ENCODE assay signal across 8 cellular contexts in genomic region chr19:39480337-39481228, GRCh38. TPM values are rescaled to one million over a fixed set of nuclear protein-coding genes. Genes with fewer than 3 reads are reported as not detected.
DNase-seq lines count a peak whose midpoint lies in the region; ATAC-seq, FAIRE-seq and TF ChIP-seq lines count a peak whose summit lies in the region.

Gene TIMM50 (plus strand): TSS chr19:39480838. CDS start chr19:39480854, 16 bp downstream.

- DNase-seq in AG20443 (ENCODE audit: low spot score): peak; percentile 97
- DNase-seq in NCI-H510A treated with DMSO at 0.1 percent for 48 hours (lab: John Stamatoyannopoulos, UW): peak; percentile 97
- DNase-seq in activated CD4-positive, alpha-beta T cell treated with anti-CD3 and anti-CD28 coated beads for 1 hour: peak; percentile 94
- DNase-seq in cerebellum (ENCODE audit: low spot score): peak; percentile 96
- DNase-seq in kidney: peak; percentile 98
- peak; percentile 92 to 98 for DNase-seq in stimulated activated CD4-positive, alpha-beta T cell treated with anti-CD3 and anti-CD28 coated beads, Interleukin-15, amount 100 ng/mL, for 1 hour (ENCODE audit: low read depth in 1 of 2, low spot score in 1 of 2)

- peak; percentile 85 for TF ChIP-seq POLR2A in GM19193 (IDR thresholded peaks at IDR 0.05; ENCODE audit: extremely low read depth, insufficient read depth, insufficient read length)

- ATAC-seq in HG03432 (IDR thresholded peaks at IDR 0.05; ENCODE audit: unreplicated experiment): peak; percentile 90

- peaks cover 10 to 16% of the 10 kb centered on the region in 2 donors for H3K36me3 ChIP-seq in kidney (ENCODE audit: control insufficient read depth in 1 of 2, insufficient read depth in 2 of 2, low read length in 2 of 2)

- peak within 1 kb of the TSS; percentile 69 to 80 for H3K27ac ChIP-seq in kidney (ENCODE audit: low read depth in 2 of 2, low read length in 2 of 2)

- H3K4me1 ChIP-seq in kidney (ENCODE audit: control insufficient read depth in 1 of 2, insufficient read depth in 1 of 2, low read depth in 1 of 2, low read length in 2 of 2): peaks cover 0 to 14% of the 10 kb centered on the region in 2 donors

- intact Hi-C loops in kidney (cut with DNase I): no loop called here

- TF ChIP-seq CTCF in kidney (IDR thresholded peaks at IDR 0.05; ENCODE audit: borderline replicate concordance, extremely low read depth, insufficient read depth): peak; percentile 4

- H3K9ac ChIP-seq in kidney (ENCODE audit: low read length in 2 of 2): peak within 1 kb of the TSS; percentile 94 to 97

- H3K9me3 ChIP-seq in kidney (ENCODE audit: control insufficient read depth in 1 of 2, low read length in 2 of 2): no peaks in the 10 kb centered on the region

- H3K4me3 ChIP-seq in kidney (ENCODE audit: low read length in 2 of 2): peak within 1 kb of the TSS; percentile 98 to 99

- FAIRE-seq in kidney (lab: Jason Lieb, UNC): no peak

RNA-seq across cellular contexts. Expression of gene TIMM50, which starts in this region (rescaled TPM):
- 36.7 TPM for total RNA-seq in cerebellum
- 52.4 TPM for total RNA-seq in kidney
- polyA plus RNA-seq in kidney (ENCODE audit: insufficient read depth, low read depth, low replicate concordance): 74.4 TPM

Comparison
In these comparisons a context has a peak if more than half of its experiments do, and no peak if none do; other contexts are left out.
1. Peak in every context shown above with its lines: DNase-seq, ATAC-seq, H3K4me3 ChIP-seq and H3K27ac ChIP-seq.